1 cellular context compared by ENCODE assay signal in the genomic region with DNA sequence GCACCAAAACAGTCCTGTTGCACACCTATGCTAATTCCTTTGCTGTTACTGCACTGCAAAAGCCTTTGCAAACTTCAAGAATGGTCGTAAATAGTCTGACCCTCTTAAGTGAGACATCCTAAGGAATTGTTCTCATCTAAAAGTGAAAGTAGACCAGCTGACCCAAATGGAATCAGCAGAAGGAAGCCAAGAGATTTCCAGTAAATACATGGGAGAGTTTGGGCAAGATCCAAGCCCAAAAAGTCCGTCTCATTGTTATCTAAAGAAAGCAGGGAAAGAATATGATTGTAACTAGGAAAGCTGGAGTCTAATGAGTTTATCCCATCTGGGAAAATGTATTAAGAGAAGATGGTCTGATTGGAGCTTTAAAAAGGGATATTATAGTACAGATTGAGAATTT.
TF ChIP-seq lines count a peak whose summit lies in the region.

No MANE protein-coding gene starts in this region.

TF ChIP-seq in endothelial cell of umbilical vein, 7 proteins besides CTCF, POLR2A, EP300 and RAD21:
- TF ChIP-seq POLR2AphosphoS5 (IDR thresholded peaks at IDR 0.05; ENCODE audit: insufficient read depth, low read depth, low read length), result no peak
- no peak for TF ChIP-seq EZH2 (IDR thresholded peaks at IDR 0.05; ENCODE audit: borderline replicate concordance, low read depth, low read length, severe bottlenecking)
- TF ChIP-seq JUN (IDR thresholded peaks at IDR 0.05; ENCODE audit: borderline replicate concordance, insufficient read depth, insufficient read length, low read depth), result no peak
- TF ChIP-seq MYC (IDR thresholded peaks at IDR 0.05; ENCODE audit: low read depth, low read length), result no peak
- TF ChIP-seq MAX (IDR thresholded peaks at IDR 0.05; ENCODE audit: insufficient read depth, insufficient read length), result no peak
- TF ChIP-seq FOS (IDR thresholded peaks at IDR 0.05; ENCODE audit: borderline replicate concordance, insufficient read depth, low read length), result no peak
- no peak for TF ChIP-seq GATA2 (IDR thresholded peaks at IDR 0.05; ENCODE audit: insufficient read depth, insufficient read length, low read depth, low read length)
